17 cellular contexts compared by ENCODE assay signal in genomic region chr16:61934591-61934990, GRCh38.
DNase-seq lines count a peak whose midpoint lies in the region.
"Had no signal": no experiment of that assay in that cellular context is flagged by ENCODE, and none has a peak within 500 bp of the region (broad histone marks: within the 10 kb centered on the region; RNA-seq: fewer than 3 reads in every experiment).

No MANE protein-coding gene starts in this region.

- DNase-seq in astrocyte of the hippocampus (ENCODE audit: low read depth, low spot score) = peak; percentile 56
- DNase-seq in globus pallidus (ENCODE audit: low spot score) = peak; percentile 33
- peak; percentile 25 for DNase-seq in medulla oblongata (ENCODE audit: extremely low spot score)
- peak; percentile 43 for DNase-seq in superior temporal gyrus (ENCODE audit: extremely low spot score)
- no peak for DNase-seq in central memory CD4-positive, alpha-beta T cell
- DNase-seq in activated gamma-delta T cell (lab: John Stamatoyannopoulos, UW) = no peak
- DNase-seq in G401 (ENCODE audit: low spot score) = no peak
- DNase-seq: 8988T; ACHN; BE2C; C1 segment of cervical spinal cord; Caco-2; Calu3; CD4-positive, CD25-positive, alpha-beta regulatory T cell; CD8-positive, alpha-beta T cell; DMS79 treated with DMSO at 0.1 percent for 48 hours; GDM1 had no signal

- in situ Hi-C loops in G401 (cut with HindIII; ENCODE audit: low sequenced_read_pairs) = no loop called here

Comparison
In these comparisons a context has a peak if more than half of its experiments do, and no peak if none do; other contexts are left out.
1. DNase-seq: peak in astrocyte of the hippocampus (single experiment), globus pallidus (single experiment), medulla oblongata (single experiment) and superior temporal gyrus (single experiment); none in central memory CD4-positive, alpha-beta T cell (single experiment), activated gamma-delta T cell (single experiment) and G401 (single experiment).